ENCODE assay signal across 8 cellular contexts in the genomic region with DNA sequence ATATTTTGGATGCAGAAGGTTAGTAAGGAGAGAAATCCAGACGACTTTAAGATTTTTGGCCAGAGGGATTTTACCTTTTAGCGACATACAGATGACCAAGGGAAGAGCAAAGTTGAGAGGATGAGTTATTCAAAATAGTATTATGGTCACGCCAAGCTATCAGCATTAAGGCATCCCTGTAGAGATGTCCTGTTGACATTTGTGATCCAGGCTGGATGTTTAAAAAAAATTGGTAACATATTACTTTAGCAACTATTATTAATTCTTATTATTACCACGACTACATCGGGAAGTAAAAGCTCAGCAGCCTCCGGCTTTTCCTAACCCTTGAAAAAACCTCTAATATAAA. TPM values are rescaled to one million over a fixed set of nuclear protein-coding genes. Genes with fewer than 3 reads are reported as not detected.
DNase-seq lines count a peak whose midpoint lies in the region; ATAC-seq and TF ChIP-seq lines count a peak whose summit lies in the region.

No MANE protein-coding gene starts in this region.

- DNase-seq in OCI-LY7 (ENCODE audit: low spot score) = no peak
- no peak for DNase-seq in fibroblast of mammary gland (ENCODE audit: low read depth)
- DNase-seq in stimulated activated effector memory CD8-positive, alpha-beta T cell treated with anti-CD3 and anti-CD28 coated beads, Interleukin-12 subunit alpha, Interleukin-12 subunit beta, amount 100 ng/mL, for 72 hours (ENCODE audit: low spot score in 2 of 2) = no peak
- no peak for DNase-seq in stimulated activated CD8-positive, alpha-beta memory T cell treated with anti-CD3 and anti-CD28 coated beads, Interleukin-4, amount 100 ng/mL, for 48 hours
- no peak for DNase-seq in NCI-H345 treated with DMSO at 0.1 percent for 48 hours (lab: John Stamatoyannopoulos, UW; ENCODE audit: unreplicated experiment)
- no peak for DNase-seq in dermis blood vessel endothelial cell

- no peaks in the 10 kb centered on the region for H3K9me3 Mint-ChIP-seq in stimulated activated effector memory CD8-positive, alpha-beta T cell treated with anti-CD3 and anti-CD28 coated beads, Interleukin-12 subunit alpha, Interleukin-12 subunit beta, amount 100 ng/mL, for 72 hours

- intact Hi-C loops in OCI-LY7 (cut with micrococcal nuclease; ENCODE audit: unreplicated experiment) = loop anchor here (2.0 kb wide), 1 partner anchor 29 kb away; the partner anchor contains the start of gene RPL34

- peaks cover 25% of the 10 kb centered on the region for H3K36me3 Mint-ChIP-seq in stimulated activated effector memory CD8-positive, alpha-beta T cell treated with anti-CD3 and anti-CD28 coated beads, Interleukin-12 subunit alpha, Interleukin-12 subunit beta, amount 100 ng/mL, for 72 hours

- H2AFZ ChIP-seq in OCI-LY7 (ENCODE audit: low read length) = peak overlapping the region; percentile 98

- peak; percentile 27 for ATAC-seq in GM18517 (IDR thresholded peaks at IDR 0.05; ENCODE audit: unreplicated experiment)
- no peak for ATAC-seq in stimulated activated effector memory CD8-positive, alpha-beta T cell treated with anti-CD3 and anti-CD28 coated beads, Interleukin-12 subunit alpha, Interleukin-12 subunit beta, amount 100 ng/mL, for 72 hours

- CTCF ChIA-PET in HEK293 (lab: Yijun Ruan, JAX) (interaction anchor here (0.6 to 1.0 kb wide), 5 partner anchors 12 to 631 kb away, joined by 3 to 5 read pairs (median 4); no protein-coding TSS in a partner anchor), OCI-LY7 (lab: Charles Lee; ENCODE audit: unreplicated experiment) (no interaction called here)

- peak overlapping the region; percentile 91 for H3K4me3 Mint-ChIP-seq in stimulated activated effector memory CD8-positive, alpha-beta T cell treated with anti-CD3 and anti-CD28 coated beads, Interleukin-12 subunit alpha, Interleukin-12 subunit beta, amount 100 ng/mL, for 72 hours

- H4K20me1 ChIP-seq in OCI-LY7 (ENCODE audit: insufficient read depth, low read length) = peaks cover 8% of the 10 kb centered on the region; the same call in 1 of the 2 replicates

- H3K79me2 ChIP-seq in OCI-LY7 (ENCODE audit: insufficient read depth, low read depth, low read length) = peaks cover 44% of the 10 kb centered on the region

- H3K27ac Mint-ChIP-seq in stimulated activated effector memory CD8-positive, alpha-beta T cell treated with anti-CD3 and anti-CD28 coated beads, Interleukin-12 subunit alpha, Interleukin-12 subunit beta, amount 100 ng/mL, for 72 hours = peak overlapping the region; percentile 98

- TF ChIP-seq CTCF in HEK293 (tag by site-specific recombination; IDR thresholded peaks at IDR 0.05) (no peak), OCI-LY7 (conservative IDR thresholded peaks at IDR 0.05; ENCODE audit: low read length) (peak; percentile 49; the same call in 1 of the 2 replicates), fibroblast of mammary gland (conservative IDR thresholded peaks at IDR 0.05; ENCODE audit: control insufficient read depth, insufficient read depth, low read depth, low read length) (no peak)

- no peaks in the 10 kb centered on the region for H3K36me3 ChIP-seq in HEK293 (ENCODE audit: control insufficient read depth in 2 of 2, insufficient read depth in 1 of 2, low read length in 2 of 2)
- peaks cover 26% of the 10 kb centered on the region for H3K36me3 ChIP-seq in OCI-LY7 (ENCODE audit: insufficient read depth, low read length)

- H3K4me1 ChIP-seq in HEK293 (ENCODE audit: control insufficient read depth, insufficient read depth, low read length) (no peaks in the 10 kb centered on the region), OCI-LY7 (ENCODE audit: insufficient read depth, low read length, poor library complexity, severe bottlenecking) (peaks cover 14% of the 10 kb centered on the region)

- no peak overlapping the region for H3K27ac ChIP-seq in HEK293 (ENCODE audit: extremely low read depth, low read depth, low read length)
- H3K27ac ChIP-seq in OCI-LY7 (ENCODE audit: low read depth, low read length, poor library complexity, severe bottlenecking) = no peak overlapping the region

- H3K4me2 ChIP-seq in OCI-LY7 (ENCODE audit: low read length) = peak overlapping the region; percentile 71

- BruUV-seq in OCI-LY7 (replicated peaks; lab: Mats Ljungman, UMichigan) = no TSS peak

- H3K9me3 ChIP-seq in HEK293 (ENCODE audit: control insufficient read depth, insufficient read depth, low read depth, low read length) = no peaks in the 10 kb centered on the region
- H3K9me3 ChIP-seq in OCI-LY7 (ENCODE audit: low read length) = no peaks in the 10 kb centered on the region

- H3K4me3 ChIP-seq in HEK293 (ENCODE audit: low read depth, low read length) (peak overlapping the region; percentile 0; the same call in 1 of the 2 replicates), OCI-LY7 (ENCODE audit: low read depth, low read length, poor library complexity, severe bottlenecking) (peak overlapping the region; percentile 77), fibroblast of mammary gland (ENCODE audit: control insufficient read depth, low read depth, low read length) (peak overlapping the region; percentile 51)

- peaks cover 31% of the 10 kb centered on the region for H3K4me1 Mint-ChIP-seq in stimulated activated effector memory CD8-positive, alpha-beta T cell treated with anti-CD3 and anti-CD28 coated beads, Interleukin-12 subunit alpha, Interleukin-12 subunit beta, amount 100 ng/mL, for 72 hours

- POLR2A ChIA-PET in HEK293 (lab: Yijun Ruan, JAX) (interaction anchor here (0.6 to 1.5 kb wide), 5 partner anchors 9 to 100 kb away, joined by 3 to 6 read pairs (median 4); partner anchors contain the start of gene RPL34), OCI-LY7 (lab: Charles Lee) (interaction anchor here (0.6 to 2.4 kb wide), 15 partner anchors 8 to 708 kb away, joined by 3 to 12 read pairs (median 5); partner anchors contain the start of genes LEF1 and RPL34)

- no peaks in the 10 kb centered on the region for H3K9me2 ChIP-seq in OCI-LY7 (ENCODE audit: insufficient read depth, low read length)

TF ChIP-seq in HEK293, 187 proteins besides CTCF, POLR2A, EP300 and RAD21 (continues in another document):
- TF ChIP-seq TCF7L2 (IDR thresholded peaks at IDR 0.05; ENCODE audit: borderline replicate concordance, low read depth, low read length) = 0 out of 2 replicates have a peak, but pooled peaks have one; percentile 35
- TF ChIP-seq ZNF837 (tag by site-specific recombination; IDR thresholded peaks at IDR 0.05) = no peak
- no peak for TF ChIP-seq ZNF16 (tag by site-specific recombination; IDR thresholded peaks at IDR 0.05; ENCODE audit: low read depth)
- TF ChIP-seq ZNF354C (tag by site-specific recombination; IDR thresholded peaks at IDR 0.05; ENCODE audit: borderline replicate concordance, low read depth) = no peak
- TF ChIP-seq ZBTB49 (tag by site-specific recombination; IDR thresholded peaks at IDR 0.05; ENCODE audit: low read depth) = no peak
- TF ChIP-seq ZNF324 (tag by site-specific recombination; IDR thresholded peaks at IDR 0.05) = no peak
- TF ChIP-seq, protein P1, sequence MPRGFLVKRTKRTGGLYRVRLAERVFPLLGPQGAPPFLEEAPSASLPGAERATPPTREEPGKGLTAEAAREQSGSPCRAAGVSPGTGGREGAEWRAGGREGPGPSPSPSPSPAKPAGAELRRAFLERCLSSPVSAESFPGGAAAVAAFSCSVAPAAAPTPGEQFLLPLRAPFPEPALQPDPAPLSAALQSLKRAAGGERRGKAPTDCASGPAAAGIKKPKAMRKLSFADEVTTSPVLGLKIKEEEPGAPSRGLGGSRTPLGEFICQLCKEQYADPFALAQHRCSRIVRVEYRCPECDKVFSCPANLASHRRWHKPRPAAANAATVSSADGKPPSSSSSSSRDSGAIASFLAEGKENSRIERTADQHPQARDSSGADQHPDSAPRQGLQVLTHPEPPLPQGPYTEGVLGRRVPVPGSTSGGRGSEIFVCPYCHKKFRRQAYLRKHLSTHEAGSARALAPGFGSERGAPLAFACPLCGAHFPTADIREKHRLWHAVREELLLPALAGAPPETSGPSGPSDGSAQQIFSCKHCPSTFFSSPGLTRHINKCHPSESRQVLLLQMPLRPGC (tag by site-specific recombination; IDR thresholded peaks at IDR 0.05) = no peak
- no peak for TF ChIP-seq ZNF391 (tag by site-specific recombination; IDR thresholded peaks at IDR 0.05; ENCODE audit: borderline replicate concordance, low read depth)
- no peak for TF ChIP-seq ZNF311 (tag by site-specific recombination; IDR thresholded peaks at IDR 0.05; ENCODE audit: borderline replicate concordance)
- TF ChIP-seq ZNF514 (tag by site-specific recombination; IDR thresholded peaks at IDR 0.05) = no peak
- no peak for TF ChIP-seq ZNF23 (tag by site-specific recombination; IDR thresholded peaks at IDR 0.05; ENCODE audit: borderline replicate concordance)
- 0 out of 2 replicates have a peak, but pooled peaks have one; percentile 5 for TF ChIP-seq SP7 (tag by site-specific recombination; IDR thresholded peaks at IDR 0.05)
- TF ChIP-seq ZEB2 (tag by site-specific recombination; IDR thresholded peaks at IDR 0.05) = no peak
- no peak for TF ChIP-seq ZNF248 (tag by site-specific recombination; IDR thresholded peaks at IDR 0.05)

RNA-seq across cellular contexts. Expression of gene OSTC, which starts 0.6 kb away (rescaled TPM):
- total RNA-seq in OCI-LY7 (2014; rRNA removed; shearing (Covaris generic)) = 65.8 and 78.4 TPM in 2 replicates
- total RNA-seq in OCI-LY7 (2022) = 108 and 110 TPM in 2 replicates
- 205 and 289 TPM in 2 replicates for total RNA-seq in dermis blood vessel endothelial cell

RNA-seq across cellular contexts. Expression of gene RPL34, which starts 29.5 kb away (rescaled TPM):
- total RNA-seq in OCI-LY7 (2014; rRNA removed; shearing (Covaris generic)) = 1,304 and 1,342 TPM in 2 replicates
- 1,118 and 1,187 TPM in 2 replicates for total RNA-seq in OCI-LY7 (2022)
- total RNA-seq in dermis blood vessel endothelial cell = 572 and 777 TPM in 2 replicates

Comparison
In these comparisons a context has a peak if more than half of its experiments do, and no peak if none do; other contexts are left out.
1. H3K4me3 ChIP-seq: peak in every context shown above with its lines; median percentile 77 in OCI-LY7; 51 in fibroblast of mammary gland; 0 in HEK293.